Comparison of ENCODE assay signal across 8 cellular contexts in genomic region chr6:106512958-106513480, GRCh38.
DNase-seq lines count a peak whose midpoint lies in the region; ATAC-seq and TF ChIP-seq lines count a peak whose summit lies in the region.

No MANE protein-coding gene starts in this region.

- H3K27me3 Mint-ChIP-seq in activated naive CD4-positive, alpha-beta T cell treated with anti-CD3 and anti-CD28 coated beads, Interleukin-2, amount 10 ng/mL, durations not matched to agents 7 days and 5 days = peaks cover 27% of the 10 kb centered on the region
- H3K27me3 Mint-ChIP-seq in activated T-helper 17 cell treated with anti-CD3 and anti-CD28 coated beads, Interleukin-2, amount 50 U/mL, for 72 hours = no peaks in the 10 kb centered on the region

- no peaks in the 10 kb centered on the region for H3K36me3 ChIP-seq in transverse colon

- peaks cover 0 to 53% (median 33%) of the 10 kb centered on the region in 4 donors for H3K4me1 ChIP-seq in transverse colon

- CTCF ChIA-PET in activated naive CD4-positive, alpha-beta T cell treated with anti-CD3 and anti-CD28 coated beads, Interleukin-2, amount 10 ng/mL, durations not matched to agents 7 days and 5 days (lab: Charles Lee) = interaction anchor here (0.6 to 5.8 kb wide), 12 partner anchors 8 to 201 kb away, joined by 3 to 66 read pairs (median 6); no protein-coding TSS in a partner anchor

- H3K4me3 ChIP-seq in transverse colon = peak overlapping the region; percentile 57 to 85 (median 77)

- H3K9me3 ChIP-seq in transverse colon = no peaks in the 10 kb centered on the region

- H3K27ac Mint-ChIP-seq in activated naive CD4-positive, alpha-beta T cell treated with anti-CD3 and anti-CD28 coated beads, Interleukin-2, amount 10 ng/mL, durations not matched to agents 7 days and 5 days = peak overlapping the region; percentile 95
- peak overlapping the region; percentile 90 for H3K27ac Mint-ChIP-seq in activated T-helper 17 cell treated with anti-CD3 and anti-CD28 coated beads, Interleukin-2, amount 50 U/mL, for 72 hours

- TF ChIP-seq CTCF in transverse colon (IDR thresholded peaks at IDR 0.05) = no peak

- DNase-seq in activated naive CD4-positive, alpha-beta T cell treated with anti-CD3 and anti-CD28 coated beads, Interleukin-2, amount 10 ng/mL, durations not matched to agents 7 days and 5 days = no peak
- no peak for DNase-seq in activated naive CD4-positive, alpha-beta T cell treated with Interleukin-2 at 50 U/mL for 16 hours
- DNase-seq in left colon = no peak
- no peak for DNase-seq in transverse colon
- DNase-seq in GM19238 (ENCODE audit: insufficient read length, low spot score) = no peak
- DNase-seq in G401 (ENCODE audit: low spot score) = no peak
- no peak for DNase-seq in activated effector memory CD4-positive, alpha-beta T cell treated with Interleukin-2 at 50 U/mL for 16 hours

- intact Hi-C loops in left colon (cut with DNase I, micrococcal nuclease) (no loop called here), transverse colon (cut with DNase I; ENCODE audit: low total_unique reads) (no loop called here)

- in situ Hi-C loops in transverse colon (cut with MboI; ENCODE audit: low pct_ligation_motif_present in 1 of 4, low pct_unique_long_range_greater_than_20kb in 1 of 4, low sequenced_read_pairs in 3 of 4) = no loop called here
- in situ Hi-C loops in G401 (cut with HindIII; ENCODE audit: low sequenced_read_pairs) = no loop called here

- WGBS in transverse colon (ENCODE audit: low coverage in 1 of 2), 2 donors = 7 to 38% methylated on average over 1 to 19 of the region's 19 CpGs

- H3K36me3 Mint-ChIP-seq in activated naive CD4-positive, alpha-beta T cell treated with anti-CD3 and anti-CD28 coated beads, Interleukin-2, amount 10 ng/mL, durations not matched to agents 7 days and 5 days = peaks cover 12% of the 10 kb centered on the region
- peaks cover 32% of the 10 kb centered on the region for H3K36me3 Mint-ChIP-seq in activated T-helper 17 cell treated with anti-CD3 and anti-CD28 coated beads, Interleukin-2, amount 50 U/mL, for 72 hours (ENCODE audit: low read depth)

- H3K4me3 Mint-ChIP-seq in activated naive CD4-positive, alpha-beta T cell treated with anti-CD3 and anti-CD28 coated beads, Interleukin-2, amount 10 ng/mL, durations not matched to agents 7 days and 5 days = peak overlapping the region; percentile 95
- peak overlapping the region; percentile 84 for H3K4me3 Mint-ChIP-seq in activated T-helper 17 cell treated with anti-CD3 and anti-CD28 coated beads, Interleukin-2, amount 50 U/mL, for 72 hours

- peaks cover 67% of the 10 kb centered on the region for H3K4me1 Mint-ChIP-seq in activated naive CD4-positive, alpha-beta T cell treated with anti-CD3 and anti-CD28 coated beads, Interleukin-2, amount 10 ng/mL, durations not matched to agents 7 days and 5 days
- peaks cover 20% of the 10 kb centered on the region for H3K4me1 Mint-ChIP-seq in activated T-helper 17 cell treated with anti-CD3 and anti-CD28 coated beads, Interleukin-2, amount 50 U/mL, for 72 hours

- H3K27ac ChIP-seq in transverse colon = peak overlapping the region; percentile 89 to 97 (median 90)

- peaks cover 24% of the 10 kb centered on the region for H3K27me3 ChIP-seq in transverse colon

- no peak for TF ChIP-seq POLR2A in transverse colon (IDR thresholded peaks at IDR 0.05)

- no peak for ATAC-seq in activated T-helper 17 cell treated with anti-CD3 and anti-CD28 coated beads, Interleukin-2, amount 50 U/mL, for 72 hours (replicated peaks)
- ATAC-seq in left colon = peak; percentile 1

- no peaks in the 10 kb centered on the region for H3K9me3 Mint-ChIP-seq in activated naive CD4-positive, alpha-beta T cell treated with anti-CD3 and anti-CD28 coated beads, Interleukin-2, amount 10 ng/mL, durations not matched to agents 7 days and 5 days
- no peaks in the 10 kb centered on the region for H3K9me3 Mint-ChIP-seq in activated T-helper 17 cell treated with anti-CD3 and anti-CD28 coated beads, Interleukin-2, amount 50 U/mL, for 72 hours

- no peak for TF ChIP-seq EP300 in transverse colon (IDR thresholded peaks at IDR 0.05; ENCODE audit: low read depth)
